8 cellular contexts compared by ENCODE assay signal in the genomic region with DNA sequence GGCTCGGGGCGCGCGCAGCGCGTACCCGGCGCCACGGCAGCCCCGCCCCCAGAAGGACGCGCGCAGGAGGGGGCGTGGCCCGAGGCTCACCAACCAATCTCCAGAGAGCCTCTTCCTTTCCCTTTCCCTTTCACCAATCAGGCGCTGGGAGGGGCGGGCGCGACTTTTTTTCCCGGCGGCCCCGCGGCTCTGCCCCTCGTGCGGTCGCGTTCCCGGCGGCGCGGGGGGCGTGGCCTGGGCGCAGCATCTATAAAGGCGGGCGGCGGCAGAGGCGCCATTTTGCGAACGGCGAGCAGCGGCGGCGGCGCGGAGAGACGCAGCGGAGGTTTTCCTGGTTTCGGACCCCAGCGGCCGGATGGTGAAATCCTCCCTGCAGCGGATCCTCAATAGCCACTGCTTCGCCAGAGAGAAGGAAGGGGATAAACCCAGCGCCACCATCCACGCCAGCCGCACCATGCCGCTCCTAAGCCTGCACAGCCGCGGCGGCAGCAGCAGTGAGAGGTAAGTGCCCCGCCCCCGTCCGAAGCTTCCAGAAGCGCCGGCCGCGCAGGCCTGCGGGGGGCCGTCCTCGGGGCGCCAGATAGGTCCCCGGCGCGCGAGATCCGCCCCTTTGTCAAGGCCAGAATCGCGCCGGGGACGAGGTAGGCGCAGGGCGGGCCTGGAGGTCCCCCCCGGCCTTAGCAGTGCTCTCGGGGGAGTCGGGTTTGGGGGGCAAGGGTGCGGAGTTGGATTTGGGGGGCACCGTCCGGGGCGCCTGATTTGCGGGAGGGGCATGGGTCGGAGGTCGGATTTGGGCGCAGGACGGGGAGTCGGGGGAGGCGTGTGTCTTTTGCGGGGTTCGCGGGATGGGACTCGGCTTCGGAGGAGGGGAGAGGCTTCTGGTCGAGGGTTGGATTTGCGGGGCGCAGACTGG. TPM values are rescaled to one million over a fixed set of nuclear protein-coding genes. Genes with fewer than 3 reads are reported as not detected.
A peak's percentile ranks its signal among the peaks of the same experiment; 100 is the strongest.
DNase-seq lines count a peak whose midpoint lies in the region; ATAC-seq, FAIRE-seq and TF ChIP-seq lines count a peak whose summit lies in the region.

No MANE protein-coding gene starts in this region.

- peaks cover 3% of the 10 kb centered on the region; the same call in 1 of the 2 replicates for H3K36me3 ChIP-seq in GM06990 (ENCODE audit: control insufficient read depth, insufficient read depth, low read length)
- H3K36me3 ChIP-seq in pancreas: peaks cover 0 to 13% (median 5%) of the 10 kb centered on the region in 3 donors
- H3K36me3 ChIP-seq in tibial artery: peaks cover 13 to 30% (median 28%) of the 10 kb centered on the region in 3 donors

- peak; percentile 20 for TF ChIP-seq CTCF in GM06990 (IDR thresholded peaks at IDR 0.05; ENCODE audit: insufficient read depth, low read length, poor library complexity, severe bottlenecking)
- TF ChIP-seq CTCF in pancreas (IDR thresholded peaks at IDR 0.05): no peak
- TF ChIP-seq CTCF in tibial artery (IDR thresholded peaks at IDR 0.05): peak in 1 of 2 experiments; percentile 47

- ATAC-seq in HG02571 (IDR thresholded peaks at IDR 0.05; ENCODE audit: unreplicated experiment) (peak; percentile 45), Right ventricle myocardium inferior (peak; percentile 91), pancreas (peak; percentile 84 to 88 (median 86))
- peak; percentile 67 for ATAC-seq in activated naive CD8-positive, alpha-beta T cell treated with anti-CD3 and anti-CD28 coated beads, Interleukin-2, amount 10 ng/mL, durations not matched to agents 7 days and 5 days (ENCODE audit: low read depth)

- peaks cover 22% of the 10 kb centered on the region for H3K36me3 Mint-ChIP-seq in activated naive CD8-positive, alpha-beta T cell treated with anti-CD3 and anti-CD28 coated beads, Interleukin-2, amount 10 ng/mL, durations not matched to agents 7 days and 5 days

- peak overlapping the region; percentile 92 for H3K27ac Mint-ChIP-seq in activated naive CD8-positive, alpha-beta T cell treated with anti-CD3 and anti-CD28 coated beads, Interleukin-2, amount 10 ng/mL, durations not matched to agents 7 days and 5 days

- H3K27ac ChIP-seq in pancreas (peak overlapping the region; percentile 97 to 100 (median 98)), tibial artery (peak overlapping the region; percentile 97 to 100)

- peak overlapping the region; percentile 97 for H3K4me3 ChIP-seq in GM06990 (replicated peaks; ENCODE audit: low read depth, low read length)
- peak overlapping the region; percentile 82 to 99 (median 98) for H3K4me3 ChIP-seq in pancreas
- H3K4me3 ChIP-seq in tibial artery: peak overlapping the region; percentile 91 to 93

- WGBS in pancreas, 2 donors: 0 to 1% methylated on average over 79 to 103 of the region's 103 CpGs

- H3K27me3 Mint-ChIP-seq in activated naive CD8-positive, alpha-beta T cell treated with anti-CD3 and anti-CD28 coated beads, Interleukin-2, amount 10 ng/mL, durations not matched to agents 7 days and 5 days: no peaks in the 10 kb centered on the region

- no peaks in the 10 kb centered on the region for H3K9me3 ChIP-seq in pancreas
- H3K9me3 ChIP-seq in tibial artery: no peaks in the 10 kb centered on the region

- H3K4me1 ChIP-seq in pancreas (peaks cover 8 to 27% (median 20%) of the 10 kb centered on the region in 3 donors), tibial artery (peaks cover 0 to 60% (median 46%) of the 10 kb centered on the region in 4 donors)

- DNase-seq in GM06990 (ENCODE audit: extremely low read depth, insufficient read length) (peak; percentile 96), NCI-H1105 (lab: John Stamatoyannopoulos, UW) (peak; percentile 95), SKM-1 (lab: John Stamatoyannopoulos, UW; ENCODE audit: unreplicated experiment) (peak; percentile 91), Right ventricle myocardium inferior (ENCODE audit: missing footprints) (peak; percentile 99), pancreas (peak; percentile 98 to 100 (median 99)), tibial artery (peak; percentile 97 to 99)
- DNase-seq in activated naive CD8-positive, alpha-beta T cell treated with anti-CD3 and anti-CD28 coated beads, Interleukin-2, amount 10 ng/mL, durations not matched to agents 7 days and 5 days: peak; percentile 100

- POLR2A ChIA-PET in activated naive CD8-positive, alpha-beta T cell treated with anti-CD3 and anti-CD28 coated beads, Interleukin-2, amount 10 ng/mL, durations not matched to agents 7 days and 5 days (lab: Charles Lee): interaction anchor here (0.9 to 7.3 kb wide), 10 partner anchors 8 to 207 kb away, joined by 3 to 71 read pairs (median 8); a partner anchor contains a TSS

- peaks cover 32% of the 10 kb centered on the region for H3K4me1 Mint-ChIP-seq in activated naive CD8-positive, alpha-beta T cell treated with anti-CD3 and anti-CD28 coated beads, Interleukin-2, amount 10 ng/mL, durations not matched to agents 7 days and 5 days

- peak overlapping the region; percentile 90 for H3K4me3 Mint-ChIP-seq in activated naive CD8-positive, alpha-beta T cell treated with anti-CD3 and anti-CD28 coated beads, Interleukin-2, amount 10 ng/mL, durations not matched to agents 7 days and 5 days

- H3K27me3 ChIP-seq in GM06990 (replicated peaks; ENCODE audit: control insufficient read depth, insufficient read depth, low read length) (no peaks in the 10 kb centered on the region), pancreas (no peaks in the 10 kb centered on the region), tibial artery (no peaks in the 10 kb centered on the region)

- intact Hi-C loops in Right ventricle myocardium inferior (cut with DNase I) (loop anchor here (2.0 kb wide), 2 partner anchors 33 to 119 kb away; a partner anchor contains a TSS), pancreas (cut with DNase I) (loop anchor here in 1 of 3 donors (5.0 kb wide), 1 partner anchor 32 kb away; a partner anchor contains a TSS), tibial artery (cut with DNase I; ENCODE audit: low total_unique reads) (loop anchor here (5.0 kb wide), 2 partner anchors 32 to 117 kb away; a partner anchor contains a TSS)

- FAIRE-seq in pancreas (lab: Jason Lieb, UNC): no peak

- no peaks in the 10 kb centered on the region for H3K9me3 Mint-ChIP-seq in activated naive CD8-positive, alpha-beta T cell treated with anti-CD3 and anti-CD28 coated beads, Interleukin-2, amount 10 ng/mL, durations not matched to agents 7 days and 5 days

RNA-seq across cellular contexts. Expression of a gene that starts 12.5 kb away (rescaled TPM):
- total RNA-seq in activated naive CD8-positive, alpha-beta T cell treated with anti-CD3 and anti-CD28 coated beads, Interleukin-2, amount 10 ng/mL, durations not matched to agents 7 days and 5 days: under 1 TPM in 1 of 2 experiments, not detected in 1; 0.14 TPM
- 0.68 TPM for total RNA-seq in Right ventricle myocardium inferior
- total RNA-seq in pancreas: under 1 TPM in 4 of 6 donors, not detected in 2; 0.13 to 0.81 (median 0.35) TPM
- under 1 TPM; 0.04 to 0.07 TPM for polyA plus RNA-seq in pancreas

RNA-seq across cellular contexts. Expression of a gene that starts 13.3 kb away (rescaled TPM):
- total RNA-seq in activated naive CD8-positive, alpha-beta T cell treated with anti-CD3 and anti-CD28 coated beads, Interleukin-2, amount 10 ng/mL, durations not matched to agents 7 days and 5 days: 1 to 10 TPM; 1.1 to 1.4 TPM
- total RNA-seq in Right ventricle myocardium inferior (not detected), pancreas (1 to 10 TPM in 1 of 6 donors, under 1 TPM in 3, not detected in 2; 0.29 to 1.1 (median 0.80) TPM)
- 1 to 10 TPM; 3.2 to 4.0 TPM for polyA plus RNA-seq in pancreas

RNA-seq across cellular contexts. Expression of a gene that starts 20.4 kb away (rescaled TPM):
- total RNA-seq in activated naive CD8-positive, alpha-beta T cell treated with anti-CD3 and anti-CD28 coated beads, Interleukin-2, amount 10 ng/mL, durations not matched to agents 7 days and 5 days: 10 to 100 TPM in 1 of 2 experiments, 1 to 10 TPM in 1; 9.7 to 10.4 TPM
- 0.89 TPM for total RNA-seq in Right ventricle myocardium inferior
- total RNA-seq in pancreas: 1 to 10 TPM; 1.4 to 4.1 (median 1.7) TPM
- 1 to 10 TPM; 8.9 to 9.5 TPM for polyA plus RNA-seq in pancreas

RNA-seq across cellular contexts. Expression of a gene that starts 32.9 kb away (rescaled TPM):
- 100 to 1,000 TPM; 171 TPM for total RNA-seq in activated naive CD8-positive, alpha-beta T cell treated with anti-CD3 and anti-CD28 coated beads, Interleukin-2, amount 10 ng/mL, durations not matched to agents 7 days and 5 days
- total RNA-seq in Right ventricle myocardium inferior (30.3 TPM), pancreas (10 to 100 TPM; 25.0 to 36.1 (median 29.6) TPM)
- 10 to 100 TPM; 39.2 to 64.0 TPM for polyA plus RNA-seq in pancreas

RNA-seq across cellular contexts. Expression of a gene that starts 33.4 kb away (rescaled TPM):
- total RNA-seq in activated naive CD8-positive, alpha-beta T cell treated with anti-CD3 and anti-CD28 coated beads, Interleukin-2, amount 10 ng/mL, durations not matched to agents 7 days and 5 days: 10 to 100 TPM; 69.8 to 71.3 TPM
- total RNA-seq in Right ventricle myocardium inferior (59.7 TPM), pancreas (10 to 100 TPM; 34.3 to 50.8 (median 39.6) TPM)
- 100 to 1,000 TPM in 1 of 2 donors, 10 to 100 TPM in 1; 90.8 to 101 TPM for polyA plus RNA-seq in pancreas

Comparison
In these comparisons a context has a peak if more than half of its experiments do, and no peak if none do; other contexts are left out.
1. Peak in every context shown above with its lines: DNase-seq, ATAC-seq, H3K4me3 ChIP-seq and H3K27ac ChIP-seq.